8 cellular contexts compared by ENCODE assay signal in genomic region chr10:90871279-90871760, GRCh38. TPM values are rescaled to one million over a fixed set of nuclear protein-coding genes. Genes with fewer than 3 reads are reported as not detected.
DNase-seq lines count a peak whose midpoint lies in the region; ATAC-seq and TF ChIP-seq lines count a peak whose summit lies in the region.

No MANE protein-coding gene starts in this region.

- H3K4me1 Mint-ChIP-seq in activated B cell treated with CpG ODN at 0.5 μM for 24 hours, result peaks cover 30% of the 10 kb centered on the region

- ATAC-seq in Right ventricle myocardium inferior (peak; percentile 73), HG02870 (IDR thresholded peaks at IDR 0.05; ENCODE audit: unreplicated experiment) (peak; percentile 42), activated B cell treated with CpG ODN at 0.5 μM for 24 hours (ENCODE audit: low read depth) (peak; percentile 74), lower lobe of right lung (peak; percentile 73 to 81)

- H3K9me3 ChIP-seq in effector memory CD4-positive, alpha-beta T cell (ENCODE audit: control insufficient read depth, low read length), result no peaks in the 10 kb centered on the region
- H3K9me3 ChIP-seq in lower lobe of right lung, result no peaks in the 10 kb centered on the region

- peak overlapping the region; percentile 89 for H3K27ac Mint-ChIP-seq in activated B cell treated with CpG ODN at 0.5 μM for 24 hours

- H3K27ac ChIP-seq in effector memory CD4-positive, alpha-beta T cell (ENCODE audit: insufficient read depth, low read length, poor library complexity, severe bottlenecking), result peak overlapping the region; percentile 67
- peak overlapping the region; percentile 78 for H3K27ac ChIP-seq in lower lobe of right lung

- peaks cover 16% of the 10 kb centered on the region for H3K36me3 Mint-ChIP-seq in activated B cell treated with CpG ODN at 0.5 μM for 24 hours (ENCODE audit: low read depth)

- peak overlapping the region; percentile 98 for H3K4me3 ChIP-seq in effector memory CD4-positive, alpha-beta T cell (ENCODE audit: insufficient read depth, low read depth, low read length, poor library complexity, severe bottlenecking)
- peak overlapping the region; percentile 76 for H3K4me3 ChIP-seq in lower lobe of right lung

- H3K9me3 Mint-ChIP-seq in activated B cell treated with CpG ODN at 0.5 μM for 24 hours, result peaks cover 7% of the 10 kb centered on the region

- CTCF ChIA-PET in activated B cell treated with CpG ODN at 0.5 μM for 24 hours (lab: Charles Lee), result interaction anchor here (0.9 to 1.9 kb wide), 5 partner anchors 8 to 13 kb away, joined by 3 to 8 read pairs (median 4); partner anchors contain the start of gene HTR7

- H3K36me3 ChIP-seq in effector memory CD4-positive, alpha-beta T cell (ENCODE audit: control insufficient read depth, insufficient read depth, low read length), result peaks cover 10% of the 10 kb centered on the region
- peaks cover 15% of the 10 kb centered on the region for H3K36me3 ChIP-seq in lower lobe of right lung

- DNase-seq in Right ventricle myocardium inferior (ENCODE audit: missing footprints) (no peak), cardiac septum (ENCODE audit: low spot score) (no peak), NCI-H1930 (lab: John Stamatoyannopoulos, UW) (peak; percentile 30 to 40), activated B cell treated with CpG ODN at 0.5 μM for 24 hours (no peak), lower lobe of right lung (no peak)
- DNase-seq in effector memory CD4-positive, alpha-beta T cell, result peak in 2 of 3 donors; percentile 5 to 9
- peak in 5 of 6 experiments; percentile 3 to 58 (median 13) for DNase-seq in stimulated activated naive CD4-positive, alpha-beta T cell (lab: John Stamatoyannopoulos, UW)

- H3K27me3 Mint-ChIP-seq in activated B cell treated with CpG ODN at 0.5 μM for 24 hours, result peaks cover 17% of the 10 kb centered on the region

- no peaks in the 10 kb centered on the region for H3K27me3 ChIP-seq in effector memory CD4-positive, alpha-beta T cell (replicated peaks; ENCODE audit: control insufficient read depth, insufficient read depth, low read length, poor library complexity, severe bottlenecking)
- H3K27me3 ChIP-seq in lower lobe of right lung (ENCODE audit: low read depth), result peaks cover 7% of the 10 kb centered on the region

- H3K4me3 Mint-ChIP-seq in activated B cell treated with CpG ODN at 0.5 μM for 24 hours, result peak overlapping the region; percentile 96

- intact Hi-C loops in Right ventricle myocardium inferior (cut with DNase I), result no loop called here
- intact Hi-C loops in cardiac septum (cut with DNase I), result no loop called here
- intact Hi-C loops in activated B cell treated with CpG ODN at 0.5 μM for 24 hours (cut with micrococcal nuclease), result loop anchor here (1.0 to 5.0 kb wide), 10 partner anchors 14 to 1449 kb away; partner anchors contain the start of genes BTAF1, FGFBP3, HECTD2 and KIF20B
- intact Hi-C loops in lower lobe of right lung (cut with DNase I), result no loop called here

- TF ChIP-seq CTCF in activated B cell treated with CpG ODN at 0.5 μM for 24 hours (IDR thresholded peaks at IDR 0.05) (no peak), lower lobe of right lung (IDR thresholded peaks at IDR 0.05) (peak; percentile 41)

- POLR2A ChIA-PET in activated B cell treated with CpG ODN at 0.5 μM for 24 hours (lab: Charles Lee), result interaction anchor here (0.6 to 1.1 kb wide), 9 partner anchors 8 to 1622 kb away, joined by 3 to 5 read pairs (median 3); partner anchors contain the start of genes BTAF1 and HTR7

- H3K4me1 ChIP-seq in effector memory CD4-positive, alpha-beta T cell (ENCODE audit: control insufficient read depth, insufficient read depth, low read length, poor library complexity, severe bottlenecking), result peaks cover 4% of the 10 kb centered on the region
- H3K4me1 ChIP-seq in lower lobe of right lung, result peaks cover 21% of the 10 kb centered on the region

RNA-seq across cellular contexts. Expression of gene RPP30, which starts 0.5 kb away (rescaled TPM):
- total RNA-seq in Right ventricle myocardium inferior (36.7 TPM), cardiac septum (24.9 TPM), activated B cell treated with CpG ODN at 0.5 μM for 24 hours (43.7 and 44.6 TPM in 2 replicates), lower lobe of right lung (28.2 TPM)

RNA-seq across cellular contexts. Expression of gene HTR7, which starts 13.5 kb away (rescaled TPM):
- total RNA-seq in Right ventricle myocardium inferior, result not detected
- total RNA-seq in cardiac septum, result 0.16 TPM
- not detected in 2 replicates for total RNA-seq in activated B cell treated with CpG ODN at 0.5 μM for 24 hours
- 0.32 TPM for total RNA-seq in lower lobe of right lung

RNA-seq across cellular contexts. Expression of gene ANKRD1, which starts 49.6 kb away (rescaled TPM):
- total RNA-seq in Right ventricle myocardium inferior (2,249 TPM), cardiac septum (8,251 TPM), activated B cell treated with CpG ODN at 0.5 μM for 24 hours (not detected in 2 replicates), lower lobe of right lung (47.5 TPM)

Comparison
In these comparisons a context has a peak if more than half of its experiments do, and no peak if none do; other contexts are left out.
1. DNase-seq: peak in NCI-H1930 (2 of 2), effector memory CD4-positive, alpha-beta T cell (2 of 3) and stimulated activated naive CD4-positive, alpha-beta T cell (5 of 6); none in Right ventricle myocardium inferior (single experiment), cardiac septum (single experiment), activated B cell treated with CpG ODN at 0.5 μM for 24 hours (single experiment) and lower lobe of right lung (single experiment).
2. RNA of gene ANKRD1, which starts 49.6 kb away (total RNA-seq): 8,251 TPM in cardiac septum (single experiment), 2,249 TPM in Right ventricle myocardium inferior (single experiment) and 47.5 TPM in lower lobe of right lung (single experiment); not detected in activated B cell treated with CpG ODN at 0.5 μM for 24 hours; every median in the first group is over 10 times any median in the second.
3. Peak in every context shown above with its lines, with median percentiles within 50 percentile points of each other: ATAC-seq.